In the genomic region with DNA sequence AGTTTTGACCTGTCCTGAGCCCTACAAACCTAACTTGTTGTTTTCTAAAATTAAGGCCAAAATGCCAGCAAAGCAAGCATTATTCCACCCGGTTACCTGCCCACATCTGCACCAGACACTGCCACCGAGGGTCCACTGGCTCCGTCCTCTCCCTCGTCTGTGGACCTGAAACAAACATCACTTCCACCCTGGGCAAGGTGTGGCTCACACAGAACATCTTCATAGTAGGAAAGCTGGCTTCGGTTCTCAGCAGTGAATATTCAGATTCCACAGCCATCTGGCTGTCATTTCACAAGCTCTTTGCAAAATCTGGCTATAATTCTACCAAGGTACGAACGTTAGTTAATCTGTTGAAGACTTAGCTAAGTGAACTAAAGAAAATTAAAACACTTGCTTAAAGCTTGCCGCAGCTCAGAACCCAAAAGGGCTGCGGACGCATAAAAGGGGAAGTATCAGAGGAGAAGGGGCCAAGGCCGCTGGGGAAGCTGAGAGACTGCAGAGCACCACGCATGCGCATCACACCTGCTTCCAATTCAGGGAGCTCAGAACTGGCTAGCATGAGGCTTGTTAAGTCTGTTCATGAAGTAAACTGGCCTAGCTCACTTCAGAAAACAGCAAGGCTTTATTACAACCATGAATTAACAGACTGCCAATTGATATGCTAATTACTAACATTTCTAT, we compare ENCODE assay signal across 10 cellular contexts. TPM values are rescaled to one million over a fixed set of nuclear protein-coding genes. Genes with fewer than 3 reads are reported as not detected.
DNase-seq lines count a peak whose midpoint lies in the region; ATAC-seq, FAIRE-seq and TF ChIP-seq lines count a peak whose summit lies in the region.
"Had no signal": no experiment of that assay in that cellular context is flagged by ENCODE, and none has a peak within 500 bp of the region (broad histone marks: within the 10 kb centered on the region; RNA-seq: fewer than 3 reads in every experiment).

No MANE protein-coding gene starts in this region.

- FAIRE-seq in H54 (lab: Jason Lieb, UNC) = no peak
- FAIRE-seq: HepG2 had no signal

- POLR2A ChIA-PET in activated CD8-positive, alpha-beta T cell treated with anti-CD3 and anti-CD28 coated beads for 36 hours (lab: Charles Lee) = interaction anchor here (0.7 kb wide), 1 partner anchor 41 kb away, joined by 3 read pairs; no protein-coding TSS in a partner anchor

- H3K27ac Mint-ChIP-seq in activated CD8-positive, alpha-beta T cell treated with anti-CD3 and anti-CD28 coated beads for 36 hours = no peak overlapping the region
- peak overlapping the region; percentile 67 for H3K27ac Mint-ChIP-seq in stimulated activated memory B cell treated with anti-CD40 and anti-IgM and Interleukin-4, amounts not matched to agents 10 μg/mL and 1 μg/mL and 100 μg/mL, for 72 hours

- CTCF ChIA-PET in activated CD8-positive, alpha-beta T cell treated with anti-CD3 and anti-CD28 coated beads for 36 hours (lab: Charles Lee) = no interaction called here

- intact Hi-C loops in left ventricle myocardium superior (cut with micrococcal nuclease) = no loop called here
- intact Hi-C loops in left cardiac atrium (cut with DNase I) = no loop called here
- intact Hi-C loops in activated CD8-positive, alpha-beta T cell treated with anti-CD3 and anti-CD28 coated beads for 36 hours (cut with micrococcal nuclease) = no loop called here

- H3K4me3 Mint-ChIP-seq in activated CD8-positive, alpha-beta T cell treated with anti-CD3 and anti-CD28 coated beads for 36 hours = no peak overlapping the region
- peak overlapping the region; percentile 45 for H3K4me3 Mint-ChIP-seq in stimulated activated memory B cell treated with anti-CD40 and anti-IgM and Interleukin-4, amounts not matched to agents 10 μg/mL and 1 μg/mL and 100 μg/mL, for 72 hours

- peak; percentile 55 for DNase-seq in left ventricle myocardium superior
- no peak for DNase-seq in left cardiac atrium
- peak; percentile 48 for DNase-seq in activated CD8-positive, alpha-beta T cell treated with anti-CD3 and anti-CD28 coated beads for 36 hours
- no peak for DNase-seq in DMS53 treated with DMSO at 0.1 percent for 48 hours (lab: John Stamatoyannopoulos, UW; ENCODE audit: unreplicated experiment)
- no peak for DNase-seq in NCI-H2029 (lab: John Stamatoyannopoulos, UW)
- no peak for DNase-seq in H54 (ENCODE audit: insufficient read length, low spot score)

- ATAC-seq in left ventricle myocardium superior = no peak
- ATAC-seq in left cardiac atrium = no peak
- ATAC-seq in HG03565 (IDR thresholded peaks at IDR 0.05; ENCODE audit: unreplicated experiment) = peak; percentile 69
- no peak for ATAC-seq in activated CD8-positive, alpha-beta T cell treated with anti-CD3 and anti-CD28 coated beads for 36 hours
- ATAC-seq in stimulated activated memory B cell treated with anti-CD40 and anti-IgM and Interleukin-4, amounts not matched to agents 10 μg/mL and 1 μg/mL and 100 μg/mL, for 72 hours = peak; percentile 85
- ATAC-seq: HepG2, mucosa of descending colon had no signal

- TF ChIP-seq CTCF in activated CD8-positive, alpha-beta T cell treated with anti-CD3 and anti-CD28 coated beads for 36 hours (IDR thresholded peaks at IDR 0.05) = no peak

- TF ChIP-seq POLR2A in H54 (IDR thresholded peaks at IDR 0.05; ENCODE audit: low read depth, low read length) = no peak

- no peaks in the 10 kb centered on the region for H3K36me3 Mint-ChIP-seq in activated CD8-positive, alpha-beta T cell treated with anti-CD3 and anti-CD28 coated beads for 36 hours (ENCODE audit: low read depth)
- H3K36me3 Mint-ChIP-seq in stimulated activated memory B cell treated with anti-CD40 and anti-IgM and Interleukin-4, amounts not matched to agents 10 μg/mL and 1 μg/mL and 100 μg/mL, for 72 hours = no peaks in the 10 kb centered on the region

- H3K27me3 Mint-ChIP-seq in activated CD8-positive, alpha-beta T cell treated with anti-CD3 and anti-CD28 coated beads for 36 hours = no peaks in the 10 kb centered on the region
- no peaks in the 10 kb centered on the region for H3K27me3 Mint-ChIP-seq in stimulated activated memory B cell treated with anti-CD40 and anti-IgM and Interleukin-4, amounts not matched to agents 10 μg/mL and 1 μg/mL and 100 μg/mL, for 72 hours

- H3K4me1 Mint-ChIP-seq in activated CD8-positive, alpha-beta T cell treated with anti-CD3 and anti-CD28 coated beads for 36 hours (ENCODE audit: low read depth) = peaks cover 7% of the 10 kb centered on the region
- peaks cover 10% of the 10 kb centered on the region for H3K4me1 Mint-ChIP-seq in stimulated activated memory B cell treated with anti-CD40 and anti-IgM and Interleukin-4, amounts not matched to agents 10 μg/mL and 1 μg/mL and 100 μg/mL, for 72 hours

- no peaks in the 10 kb centered on the region for H3K9me3 Mint-ChIP-seq in activated CD8-positive, alpha-beta T cell treated with anti-CD3 and anti-CD28 coated beads for 36 hours
- no peaks in the 10 kb centered on the region for H3K9me3 Mint-ChIP-seq in stimulated activated memory B cell treated with anti-CD40 and anti-IgM and Interleukin-4, amounts not matched to agents 10 μg/mL and 1 μg/mL and 100 μg/mL, for 72 hours

RNA-seq across cellular contexts. Expression of a gene that starts 46.2 kb away (rescaled TPM):
- total RNA-seq in left ventricle myocardium superior (1.3 TPM), left cardiac atrium (1 to 10 TPM; 1.9 to 2.3 TPM)
- total RNA-seq in activated CD8-positive, alpha-beta T cell treated with anti-CD3 and anti-CD28 coated beads for 36 hours = under 1 TPM; 0.49 to 0.65 TPM

Comparison
In these comparisons a context has a peak if more than half of its experiments do, and no peak if none do; other contexts are left out.
1. DNase-seq: peak in left ventricle myocardium superior (single experiment) and activated CD8-positive, alpha-beta T cell treated with anti-CD3 and anti-CD28 coated beads for 36 hours (single experiment); none in left cardiac atrium (single experiment), DMS53 treated with DMSO at 0.1 percent for 48 hours (single experiment), NCI-H2029 (single experiment) and H54 (single experiment).
2. ATAC-seq: peak in HG03565 (single experiment) and stimulated activated memory B cell treated with anti-CD40 and anti-IgM and Interleukin-4, amounts not matched to agents 10 μg/mL and 1 μg/mL and 100 μg/mL, for 72 hours (single experiment); none in left ventricle myocardium superior (single experiment), left cardiac atrium (0 of 2) and activated CD8-positive, alpha-beta T cell treated with anti-CD3 and anti-CD28 coated beads for 36 hours (single experiment).